Comparison of ENCODE assay signal across 18 cellular contexts in the genomic region with DNA sequence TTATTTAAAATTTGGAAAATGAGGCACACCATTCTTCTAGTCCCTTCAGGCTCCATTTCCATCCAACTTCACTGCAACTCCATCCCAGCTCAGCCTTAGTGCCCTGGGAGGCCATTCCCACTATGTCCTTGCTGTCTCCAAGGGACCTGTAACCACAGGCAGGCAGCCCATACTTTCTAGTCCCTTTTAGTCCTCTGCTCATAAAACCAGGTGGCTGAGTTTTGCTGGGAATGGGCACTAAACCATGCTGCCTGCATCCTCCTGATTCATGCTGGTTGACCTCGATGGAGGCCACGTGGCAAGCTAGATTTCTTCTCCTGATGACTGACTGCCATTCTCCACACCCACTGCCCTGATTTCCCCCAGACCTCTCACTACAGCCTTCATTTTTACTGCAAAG. TPM values are rescaled to one million over a fixed set of nuclear protein-coding genes. Genes with fewer than 3 reads are reported as not detected.
A peak's percentile ranks its signal among the peaks of the same experiment; 100 is the strongest.
DNase-seq lines count a peak whose midpoint lies in the region; ATAC-seq and TF ChIP-seq lines count a peak whose summit lies in the region.
"Had no signal": no experiment of that assay in that cellular context is flagged by ENCODE, and none has a peak within 500 bp of the region (broad histone marks: within the 10 kb centered on the region; RNA-seq: fewer than 3 reads in every experiment).

No MANE protein-coding gene starts in this region.

- peaks cover 28% of the 10 kb centered on the region for H3F3A ChIP-seq in neural progenitor cell (ENCODE audit: low read depth)

- H3K4me3 Mint-ChIP-seq in neural progenitor cell: no peak overlapping the region
- H3K4me3 Mint-ChIP-seq: CD8-positive, alpha-beta memory T cell had no signal

- DNase-seq in AG08396 (ENCODE audit: low spot score): peak; percentile 1
- peak; percentile 2 for DNase-seq in GM10266 (ENCODE audit: extremely low spot score)
- peak in 4 of 7 donors; percentile 44 to 65 (median 49) for DNase-seq in adrenal gland
- DNase-seq in neural progenitor cell (ENCODE audit: low spot score): no peak
- DNase-seq in activated gamma-delta T cell treated with Interleukin-2 at 50 U/mL for 16 hours: no peak
- no peak for DNase-seq in effector CD4-positive, alpha-beta T cell
- no peak for DNase-seq in left colon
- DNase-seq: AML-193; Caco-2; CD8-positive, alpha-beta memory T cell; DND-41; GDM1; GM23248 had no signal

- WGBS in adrenal gland, 4 donors: 34 to 48% (median 41%) methylated on average over 2 of the region's 2 CpGs

- H3K9me3 Mint-ChIP-seq in neural progenitor cell: no peaks in the 10 kb centered on the region
- H3K9me3 Mint-ChIP-seq: CD8-positive, alpha-beta memory T cell had no signal

- H3K27me3 ChIP-seq in adrenal gland (no peaks in the 10 kb centered on the region), neural progenitor cell (no peaks in the 10 kb centered on the region)
- H3K27me3 ChIP-seq: BLaER1 had no signal

- peaks cover 17% of the 10 kb centered on the region for H3K27me3 Mint-ChIP-seq in neural progenitor cell (ENCODE audit: insufficient read depth, low read depth)

- H3K4me3 ChIP-seq in adrenal gland (no peak overlapping the region), neural progenitor cell (no peak overlapping the region)
- H3K4me3 ChIP-seq: BLaER1, GM23248, HAP-1 had no signal

- H3K36me3 ChIP-seq in adrenal gland (replicated peaks in 1 of 2): no peaks in the 10 kb centered on the region
- no peaks in the 10 kb centered on the region for H3K36me3 ChIP-seq in neural progenitor cell
- H3K36me3 ChIP-seq: BLaER1, HAP-1 had no signal

- peak overlapping the region; percentile 9 for H2AFZ ChIP-seq in neural progenitor cell (replicated peaks)
- H2AFZ ChIP-seq: GM23248 had no signal

- no peak overlapping the region for H3K9ac ChIP-seq in neural progenitor cell
- H3K9ac ChIP-seq: BLaER1, GM23248 had no signal

- no peak overlapping the region for H3K4me2 ChIP-seq in neural progenitor cell
- H3K4me2 ChIP-seq: BLaER1 had no signal

- H3K9me3 ChIP-seq in adrenal gland (replicated peaks in 1 of 3): no peaks in the 10 kb centered on the region
- H3K9me3 ChIP-seq in neural progenitor cell (ENCODE audit: low read depth): no peaks in the 10 kb centered on the region
- H3K9me3 ChIP-seq: BLaER1, Caco-2, HAP-1 had no signal

- H3K79me2 ChIP-seq in neural progenitor cell (ENCODE audit: low read depth): no peaks in the 10 kb centered on the region

- ATAC-seq in left colon (no peak), GM18519 (IDR thresholded peaks at IDR 0.05; ENCODE audit: low FRiP score, unreplicated experiment) (no peak)

- no peak overlapping the region for H3K27ac ChIP-seq in adrenal gland
- H3K27ac ChIP-seq in neural progenitor cell: no peak overlapping the region
- H3K27ac ChIP-seq: BLaER1, GM23248 had no signal

- TF ChIP-seq CTCF in GM10266 (IDR thresholded peaks at IDR 0.05; ENCODE audit: control insufficient read depth, insufficient read depth, low read depth, missing control alignments): no peak
- no peak for TF ChIP-seq CTCF in adrenal gland (IDR thresholded peaks at IDR 0.05)
- TF ChIP-seq CTCF in neural progenitor cell (IDR thresholded peaks at IDR 0.05): no peak

- H3K27ac Mint-ChIP-seq in neural progenitor cell: no peak overlapping the region

- H3K4me1 Mint-ChIP-seq in neural progenitor cell: peaks cover 25% of the 10 kb centered on the region

- intact Hi-C loops in adrenal gland (cut with DNase I) (no loop called here), left colon (cut with DNase I, micrococcal nuclease) (no loop called here)

- H3K4me1 ChIP-seq in adrenal gland (replicated peaks in 1 of 2): no peaks in the 10 kb centered on the region
- H3K4me1 ChIP-seq in neural progenitor cell: peaks cover 29% of the 10 kb centered on the region
- H3K4me1 ChIP-seq: Caco-2, HAP-1 had no signal

- TF ChIP-seq POLR2A in adrenal gland (IDR thresholded peaks at IDR 0.05): no peak

- no peaks in the 10 kb centered on the region for H4K20me1 ChIP-seq in neural progenitor cell (ENCODE audit: low read depth)
- H4K20me1 ChIP-seq: BLaER1 had no signal

- H3K36me3 Mint-ChIP-seq in neural progenitor cell: no peaks in the 10 kb centered on the region
- H3K36me3 Mint-ChIP-seq: CD8-positive, alpha-beta memory T cell had no signal

RNA-seq across cellular contexts. Expression of a gene that starts 27.5 kb away (rescaled TPM):
- under 1 TPM in 1 of 8 donors, not detected in 7; 0.39 TPM for total RNA-seq in adrenal gland
- polyA plus RNA-seq in adrenal gland: under 1 TPM in 1 of 3 donors, not detected in 2; 0.94 TPM
- 0.54 and 1.5 TPM in 2 replicates for total RNA-seq in neural progenitor cell (ENCODE audit: low replicate concordance)
- not detected for total RNA-seq in left colon
- total RNA-seq: A673; Caco-2; CD8-positive, alpha-beta memory T cell; GM23248; HT1080 had no signal
- polyA plus RNA-seq: CD8-positive, alpha-beta memory T cell; GM23248 had no signal

RNA-seq across cellular contexts. Expression of a gene that starts 30.6 kb away (rescaled TPM):
- 1 to 10 TPM in 3 of 8 donors, under 1 TPM in 3, not detected in 2; 0.14 to 2.4 (median 0.99) TPM for total RNA-seq in adrenal gland
- 1 to 10 TPM in 2 of 3 donors, under 1 TPM in 1; 0.35 to 1.5 (median 1.1) TPM for polyA plus RNA-seq in adrenal gland
- 0.40 and 0.49 TPM in 2 replicates for total RNA-seq in neural progenitor cell (ENCODE audit: low replicate concordance)
- 1 to 10 TPM in 1 of 2 donors, under 1 TPM in 1; 0.70 to 3.0 TPM for total RNA-seq in left colon
- total RNA-seq: A673; Caco-2; CD8-positive, alpha-beta memory T cell; GM23248; HT1080 had no signal
- polyA plus RNA-seq: CD8-positive, alpha-beta memory T cell; GM23248 had no signal

RNA-seq across cellular contexts. Expression of a gene that starts 34.1 kb away (rescaled TPM):
- 100 to 1,000 TPM; 104 to 356 (median 186) TPM for total RNA-seq in adrenal gland
- 100 to 1,000 TPM in 2 of 3 donors, 10 to 100 TPM in 1; 51.9 to 113 (median 108) TPM for polyA plus RNA-seq in adrenal gland
- total RNA-seq in neural progenitor cell (ENCODE audit: low replicate concordance): 34.8 and 69.7 TPM in 2 replicates
- 10 to 100 TPM; 13.0 to 22.8 TPM for total RNA-seq in left colon

RNA-seq across cellular contexts. Expression of a gene that starts 57.6 kb away (rescaled TPM):
- total RNA-seq in adrenal gland: 1,000 to 10,000 TPM in 3 of 8 donors, 100 to 1,000 TPM in 5; 692 to 1,293 (median 857) TPM
- 1,000 to 10,000 TPM in 1 of 3 donors, 100 to 1,000 TPM in 2; 275 to 2,249 (median 420) TPM for polyA plus RNA-seq in adrenal gland
- total RNA-seq in neural progenitor cell (ENCODE audit: low replicate concordance): 1,851 and 2,068 TPM in 2 replicates
- 100 to 1,000 TPM; 278 to 329 TPM for total RNA-seq in left colon

Comparison
In these comparisons a context has a peak if more than half of its experiments do, and no peak if none do; other contexts are left out.
1. DNase-seq: peak in AG08396 (single experiment), GM10266 (single experiment) and adrenal gland (4 of 7); none in neural progenitor cell (single experiment), activated gamma-delta T cell treated with Interleukin-2 at 50 U/mL for 16 hours (single experiment), effector CD4-positive, alpha-beta T cell (single experiment) and left colon (0 of 2).